In the genomic region with DNA sequence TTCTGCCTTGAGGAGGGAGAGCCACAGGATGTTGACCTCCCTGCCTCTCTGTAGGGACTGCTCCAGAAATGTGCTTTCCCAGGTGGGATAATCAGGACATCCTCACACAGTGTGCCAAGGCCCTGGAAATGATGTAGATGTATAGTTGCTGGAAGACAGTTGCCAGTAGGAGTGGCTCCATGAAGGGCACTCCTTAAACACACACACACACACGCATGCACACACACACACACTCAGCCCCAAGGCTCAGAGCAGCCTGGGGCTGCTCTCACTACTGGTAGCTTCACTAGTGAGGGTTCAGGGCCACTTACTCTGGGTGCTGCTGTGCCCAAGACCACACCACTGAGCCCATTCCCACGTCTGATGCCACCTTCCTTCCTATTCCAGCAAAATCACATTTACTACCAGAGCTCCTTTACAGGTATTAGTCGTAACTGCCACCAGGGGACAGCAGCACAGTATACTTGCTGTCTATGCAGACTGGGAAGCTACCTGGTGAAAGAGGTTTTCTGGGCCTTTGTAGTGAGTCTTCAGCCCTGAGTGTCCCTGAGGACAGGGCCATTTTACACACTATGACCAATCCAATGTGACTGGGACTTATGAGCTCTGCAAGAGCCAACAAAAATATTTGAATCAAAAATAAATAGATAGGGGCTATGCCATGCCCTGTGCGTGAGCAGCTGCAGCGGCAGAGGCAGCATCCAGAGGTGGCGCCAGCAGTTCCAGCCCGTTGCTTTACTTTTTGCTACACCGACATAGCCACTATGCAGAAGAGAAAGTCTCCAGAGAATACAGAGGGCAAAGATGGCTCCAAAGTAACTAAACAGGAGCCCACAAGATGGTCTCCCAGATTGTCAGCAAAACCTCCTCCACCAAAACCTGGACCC, we compare ENCODE assay signal across 11 cellular contexts. TPM values are rescaled to one million over a fixed set of nuclear protein-coding genes. Genes with fewer than 3 reads are reported as not detected.
A peak's percentile ranks its signal among the peaks of the same experiment; 100 is the strongest.
DNase-seq lines count a peak whose midpoint lies in the region; ATAC-seq and TF ChIP-seq lines count a peak whose summit lies in the region.
"Had no signal": no experiment of that assay in that cellular context is flagged by ENCODE, and none has a peak within 500 bp of the region (broad histone marks: within the 10 kb centered on the region; RNA-seq: fewer than 3 reads in every experiment).

No MANE protein-coding gene starts in this region.

- H3K36me3 Mint-ChIP-seq in T-helper 2 cell treated with Interferon-gamma antibody and Interleukin-4, amounts not matched to agents 5 μg/mL and 100 μg/mL, for 36 hours (ENCODE audit: low read depth): no peaks in the 10 kb centered on the region

- H3K27me3 ChIP-seq in Peyer's patch: no peaks in the 10 kb centered on the region

- H3K4me1 Mint-ChIP-seq in T-helper 2 cell treated with Interferon-gamma antibody and Interleukin-4, amounts not matched to agents 5 μg/mL and 100 μg/mL, for 36 hours (ENCODE audit: low read depth): no peaks in the 10 kb centered on the region

- no peak overlapping the region for H3K27ac Mint-ChIP-seq in T-helper 2 cell treated with Interferon-gamma antibody and Interleukin-4, amounts not matched to agents 5 μg/mL and 100 μg/mL, for 36 hours

- in situ Hi-C loops in ACHN (cut with HindIII; ENCODE audit: low pct_ligation_motif_present, low pct_unique_long_range_greater_than_20kb, low sequenced_read_pairs) (no loop called here), G401 (cut with HindIII; ENCODE audit: low sequenced_read_pairs) (no loop called here)

- peak; percentile 48 for DNase-seq in ACHN
- no peak for DNase-seq in Peyer's patch
- peak; percentile 10 for DNase-seq in fibroblast of mammary gland (ENCODE audit: low read depth)
- no peak for DNase-seq in T-helper 2 cell treated with Interferon-gamma antibody and Interleukin-4, amounts not matched to agents 5 μg/mL and 100 μg/mL, for 36 hours (ENCODE audit: low spot score)
- DNase-seq in G401 (ENCODE audit: low spot score): no peak
- DNase-seq: activated CD8-positive, alpha-beta memory T cell treated with anti-CD3 and anti-CD28 coated beads, Interleukin-2, amount 50 U/mL, for 48 hours; head of caudate nucleus; spleen had no signal

- TF ChIP-seq POLR2A in Peyer's patch (IDR thresholded peaks at IDR 0.05): no peak

- no peaks in the 10 kb centered on the region for H3K36me3 ChIP-seq in Peyer's patch
- H3K36me3 ChIP-seq: spleen had no signal

- H3K9me3 Mint-ChIP-seq in T-helper 2 cell treated with Interferon-gamma antibody and Interleukin-4, amounts not matched to agents 5 μg/mL and 100 μg/mL, for 36 hours: no peaks in the 10 kb centered on the region

- no peak overlapping the region for H3K27ac ChIP-seq in Peyer's patch
- H3K27ac ChIP-seq: spleen had no signal

- TF ChIP-seq CTCF in GM12874 (IDR thresholded peaks at IDR 0.05; ENCODE audit: insufficient read depth, low read depth, low read length) (peak; percentile 47), Peyer's patch (IDR thresholded peaks at IDR 0.05) (peak in 4 of 6 experiments; percentile 12 to 29 (median 18)), fibroblast of mammary gland (conservative IDR thresholded peaks at IDR 0.05; ENCODE audit: control insufficient read depth, insufficient read depth, low read depth, low read length) (peak; percentile 32)

- H3K27me3 Mint-ChIP-seq in T-helper 2 cell treated with Interferon-gamma antibody and Interleukin-4, amounts not matched to agents 5 μg/mL and 100 μg/mL, for 36 hours (ENCODE audit: low read depth): peaks cover 16% of the 10 kb centered on the region

- H3K4me3 Mint-ChIP-seq in T-helper 2 cell treated with Interferon-gamma antibody and Interleukin-4, amounts not matched to agents 5 μg/mL and 100 μg/mL, for 36 hours: no peak overlapping the region

- ATAC-seq in GM18868 (IDR thresholded peaks at IDR 0.05; ENCODE audit: unreplicated experiment) (no peak), HG02588 (IDR thresholded peaks at IDR 0.05; ENCODE audit: unreplicated experiment) (no peak)

- no peaks in the 10 kb centered on the region for H3K9me3 ChIP-seq in Peyer's patch
- H3K9me3 ChIP-seq: spleen had no signal

- H3K4me1 ChIP-seq in Peyer's patch: no peaks in the 10 kb centered on the region
- H3K4me1 ChIP-seq: spleen had no signal

- H3K4me3 ChIP-seq in Peyer's patch: no peak overlapping the region
- H3K4me3 ChIP-seq in fibroblast of mammary gland (ENCODE audit: control insufficient read depth, low read depth, low read length): no peak overlapping the region
- H3K4me3 ChIP-seq: spleen had no signal

RNA-seq across cellular contexts. Expression of a gene that starts 15.0 kb away (rescaled TPM):
- total RNA-seq in Peyer's patch: under 1 TPM in 1 of 4 donors, not detected in 3; 0.67 TPM
- total RNA-seq in G401 (2014; rRNA removed; shearing (Covaris generic)): not detected in 2 replicates
- total RNA-seq: spleen had no signal

RNA-seq across cellular contexts. Expression of a gene that starts 39.2 kb away (rescaled TPM):
- 1 to 10 TPM in 1 of 4 donors, under 1 TPM in 3; 0.13 to 1.7 (median 0.23) TPM for total RNA-seq in Peyer's patch
- not detected in 2 replicates for total RNA-seq in G401 (2014; rRNA removed; shearing (Covaris generic))

Comparison
In these comparisons a context has a peak if more than half of its experiments do, and no peak if none do; other contexts are left out.
1. DNase-seq: peak in ACHN (single experiment) and fibroblast of mammary gland (single experiment); none in Peyer's patch (0 of 3), T-helper 2 cell treated with Interferon-gamma antibody and Interleukin-4, amounts not matched to agents 5 μg/mL and 100 μg/mL, for 36 hours (single experiment) and G401 (single experiment).
2. Peak in every context shown above with its lines, with median percentiles within 50 percentile points of each other: CTCF ChIP-seq.